22 cellular contexts compared by ENCODE assay signal in the genomic region with DNA sequence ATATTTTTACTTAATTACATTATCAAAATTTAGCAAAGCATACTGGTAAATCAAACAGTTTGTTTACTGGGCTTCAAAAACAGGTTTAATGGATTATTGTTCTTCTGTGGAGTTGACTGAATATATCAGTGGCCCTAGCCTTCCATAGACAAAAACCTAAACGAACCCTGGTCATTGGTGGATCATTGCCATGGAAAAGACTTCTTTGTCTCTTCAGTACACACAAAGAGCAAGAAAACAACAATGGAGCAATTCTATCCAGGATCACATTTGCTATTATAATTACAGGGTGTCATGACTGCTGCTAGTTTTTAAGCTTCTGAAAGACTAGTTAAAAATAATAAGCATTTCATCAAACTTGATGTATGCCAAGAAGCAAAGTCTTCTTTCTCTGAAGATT.
DNase-seq lines count a peak whose midpoint lies in the region; TF ChIP-seq lines count a peak whose summit lies in the region.
"Had no signal": no experiment of that assay in that cellular context is flagged by ENCODE, and none has a peak within 500 bp of the region (broad histone marks: within the 10 kb centered on the region; RNA-seq: fewer than 3 reads in every experiment).

No MANE protein-coding gene starts in this region.

- peaks cover 7% of the 10 kb centered on the region for H3K4me1 Mint-ChIP-seq in glutamatergic neuron (ENCODE audit: low read depth, unreplicated experiment)
- H3K4me1 Mint-ChIP-seq: activated naive CD8-positive, alpha-beta T cell treated with anti-CD3 and anti-CD28 coated beads, Interleukin-2, amount 50 U/mL, for 24 hours; stimulated activated naive B cell treated with anti-CD40 and anti-IgM and Interleukin-4, amounts not matched to agents 10 μg/mL and 1 μg/mL and 100 μg/mL, for 72 hours had no signal

- TF ChIP-seq POLR2A in prostate gland (IDR thresholded peaks at IDR 0.05): no peak

- DNase-seq in NCI-H1417 treated with DMSO at 0.1 percent for 48 hours (lab: John Stamatoyannopoulos, UW): peak; percentile 72
- peak; percentile 75 for DNase-seq in NCI-H69 (lab: John Stamatoyannopoulos, UW)
- DNase-seq in glutamatergic neuron: no peak
- peak; percentile 80 for DNase-seq in superior temporal gyrus (ENCODE audit: extremely low spot score)
- DNase-seq in epidermal melanocyte (ENCODE audit: insufficient read length, low spot score): no peak
- DNase-seq in prostate gland (ENCODE audit: low spot score): no peak
- no peak for DNase-seq in ACHN
- DNase-seq: activated CD4-positive, alpha-beta T cell treated with anti-CD3 and anti-CD28 coated beads for 48 hours; activated naive CD8-positive, alpha-beta T cell treated with anti-CD3 and anti-CD28 coated beads, Interleukin-2, amount 50 U/mL, for 24 hours; activated T-cell treated with anti-CD3 and anti-CD28 coated beads, Interleukin-2, amount 50 U/mL, for 4 hours; lower lobe of right lung; MM.1S; NCI-H187 treated with DMSO at 0.1 percent for 48 hours; NCI-H226; SHP77; sigmoid colon; stimulated activated naive B cell treated with anti-CD40 and anti-IgM and Interleukin-4, amounts not matched to agents 10 μg/mL and 1 μg/mL and 100 μg/mL, for 72 hours; testis had no signal

- no peaks in the 10 kb centered on the region for H3K36me3 ChIP-seq in prostate gland
- H3K36me3 ChIP-seq: lower lobe of right lung, sigmoid colon had no signal

- no peaks in the 10 kb centered on the region for H3K4me1 ChIP-seq in prostate gland (replicated peaks)
- H3K4me1 ChIP-seq: lower lobe of right lung, sigmoid colon, testis had no signal

- intact Hi-C loops in prostate gland (cut with DNase I): no loop called here

- H3K36me3 Mint-ChIP-seq in glutamatergic neuron (ENCODE audit: unreplicated experiment): no peaks in the 10 kb centered on the region
- H3K36me3 Mint-ChIP-seq: stimulated activated naive B cell treated with anti-CD40 and anti-IgM and Interleukin-4, amounts not matched to agents 10 μg/mL and 1 μg/mL and 100 μg/mL, for 72 hours had no signal

- H3K4me3 Mint-ChIP-seq in glutamatergic neuron (ENCODE audit: unreplicated experiment): no peak overlapping the region
- H3K4me3 Mint-ChIP-seq: activated naive CD8-positive, alpha-beta T cell treated with anti-CD3 and anti-CD28 coated beads, Interleukin-2, amount 50 U/mL, for 24 hours; activated T-cell treated with anti-CD3 and anti-CD28 coated beads, Interleukin-2, amount 50 U/mL, for 4 hours; stimulated activated naive B cell treated with anti-CD40 and anti-IgM and Interleukin-4, amounts not matched to agents 10 μg/mL and 1 μg/mL and 100 μg/mL, for 72 hours; T-helper 2 cell treated with Interferon-gamma antibody and Interleukin-4, amounts not matched to agents 5 μg/mL and 100 μg/mL, for 36 hours had no signal

- peak overlapping the region; percentile 34 for H3K27ac Mint-ChIP-seq in glutamatergic neuron (ENCODE audit: unreplicated experiment)
- H3K27ac Mint-ChIP-seq: activated naive CD8-positive, alpha-beta T cell treated with anti-CD3 and anti-CD28 coated beads, Interleukin-2, amount 50 U/mL, for 24 hours; progenitor cell of endocrine pancreas; stimulated activated naive B cell treated with anti-CD40 and anti-IgM and Interleukin-4, amounts not matched to agents 10 μg/mL and 1 μg/mL and 100 μg/mL, for 72 hours; T-helper 2 cell treated with Interferon-gamma antibody and Interleukin-4, amounts not matched to agents 5 μg/mL and 100 μg/mL, for 36 hours had no signal

- TF ChIP-seq CTCF in glutamatergic neuron (IDR thresholded peaks at IDR 0.05; ENCODE audit: partially characterized antibody, unreplicated experiment) (no peak), prostate gland (IDR thresholded peaks at IDR 0.05) (no peak)

- no peaks in the 10 kb centered on the region for H3K27me3 ChIP-seq in prostate gland (replicated peaks; ENCODE audit: insufficient read depth)
- H3K27me3 ChIP-seq: sigmoid colon, testis had no signal

- peaks cover 4% of the 10 kb centered on the region for H3K9me3 Mint-ChIP-seq in glutamatergic neuron (ENCODE audit: unreplicated experiment)

- H3K9me3 ChIP-seq in prostate gland: no peaks in the 10 kb centered on the region
- H3K9me3 ChIP-seq: lower lobe of right lung, sigmoid colon, testis had no signal

- H3K4me3 ChIP-seq in prostate gland: no peak overlapping the region
- H3K4me3 ChIP-seq: K562, lower lobe of right lung, sigmoid colon, testis had no signal

- no peaks in the 10 kb centered on the region for H3K27me3 Mint-ChIP-seq in glutamatergic neuron (ENCODE audit: unreplicated experiment)
- H3K27me3 Mint-ChIP-seq: activated naive CD8-positive, alpha-beta T cell treated with anti-CD3 and anti-CD28 coated beads, Interleukin-2, amount 50 U/mL, for 24 hours; progenitor cell of endocrine pancreas; stimulated activated naive B cell treated with anti-CD40 and anti-IgM and Interleukin-4, amounts not matched to agents 10 μg/mL and 1 μg/mL and 100 μg/mL, for 72 hours had no signal

- in situ Hi-C loops in ACHN (cut with HindIII; ENCODE audit: low pct_ligation_motif_present, low pct_unique_long_range_greater_than_20kb, low sequenced_read_pairs): no loop called here

- H3K27ac ChIP-seq in prostate gland: no peak overlapping the region
- H3K27ac ChIP-seq: epithelial cell of prostate, lower lobe of right lung, sigmoid colon, testis had no signal

- 35% methylated on average over 1 of the region's 1 CpG for WGBS in prostate gland

Comparison
In these comparisons a context has a peak if more than half of its experiments do, and no peak if none do; other contexts are left out.
1. DNase-seq: peak in NCI-H1417 treated with DMSO at 0.1 percent for 48 hours (single experiment), NCI-H69 (single experiment) and superior temporal gyrus (single experiment); none in glutamatergic neuron (single experiment), epidermal melanocyte (single experiment), prostate gland (single experiment) and ACHN (single experiment).